25 cellular contexts compared by ENCODE assay signal in the genomic region with DNA sequence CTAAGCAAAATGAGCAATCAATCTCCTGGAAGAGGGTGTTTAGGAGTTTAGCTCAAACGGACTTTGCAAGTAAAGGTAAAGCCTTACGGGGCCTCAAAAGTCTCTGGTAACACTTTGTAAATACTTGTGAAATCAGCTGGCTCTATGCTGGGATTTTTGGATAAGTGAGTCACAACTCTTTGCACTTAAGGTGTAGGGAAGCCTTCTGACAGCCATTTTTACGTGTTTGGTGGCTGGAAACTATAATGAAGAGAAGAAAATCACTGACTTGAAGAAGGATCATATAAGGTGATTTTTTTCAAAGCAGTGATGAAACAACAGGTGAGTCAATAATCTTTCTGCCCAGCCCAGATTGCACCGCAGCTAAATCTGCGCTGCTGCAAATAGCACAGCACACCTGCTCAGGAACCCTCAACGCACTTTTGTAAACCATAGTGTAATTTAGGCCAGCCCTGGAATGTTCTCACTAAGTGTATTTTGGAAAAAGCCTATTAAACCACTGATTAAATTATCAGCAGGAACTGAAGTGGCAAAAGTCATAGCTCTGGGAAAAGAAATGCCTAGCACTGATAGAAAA.
DNase-seq lines count a peak whose midpoint lies in the region; FAIRE-seq and TF ChIP-seq lines count a peak whose summit lies in the region.
"Had no signal": no experiment of that assay in that cellular context is flagged by ENCODE, and none has a peak within 500 bp of the region (broad histone marks: within the 10 kb centered on the region; RNA-seq: fewer than 3 reads in every experiment).

No MANE protein-coding gene starts in this region.

- peaks cover 53% of the 10 kb centered on the region for H3K4me1 Mint-ChIP-seq in mesothelial cell of epicardium
- H3K4me1 Mint-ChIP-seq: neural progenitor cell had no signal

- H3F3A ChIP-seq in MM.1S (ENCODE audit: insufficient read depth, low read length) = peaks cover 19% of the 10 kb centered on the region; the same call in 1 of the 2 replicates

- H3K9me3 Mint-ChIP-seq in mesothelial cell of epicardium = peaks cover 9% of the 10 kb centered on the region

- FAIRE-seq in urothelium cell line (lab: Jason Lieb, UNC) = no peak
- FAIRE-seq: islet of Langerhans, K562 had no signal

- peak overlapping the region; percentile 2 for H3K27ac Mint-ChIP-seq in mesothelial cell of epicardium
- H3K27ac Mint-ChIP-seq: activated T-cell treated with anti-CD3 and anti-CD28 coated beads, Interleukin-2, amount 50 U/mL, for 24 hours; effector memory CD8-positive, alpha-beta T cell; neural progenitor cell; stimulated activated naive CD8-positive, alpha-beta T cell treated with anti-CD3 and anti-CD28 coated beads, Interleukin-15, Interleukin-2, amounts not matched to agents 100 ng/mL and 50 ng/mL, for 24 hours had no signal

- H3K4me2 ChIP-seq in MM.1S (ENCODE audit: low read depth, low read length) = peak overlapping the region; percentile 66
- H3K4me2 ChIP-seq: neural progenitor cell had no signal

- H3K79me2 ChIP-seq in MM.1S (ENCODE audit: low read length) = no peaks in the 10 kb centered on the region

- H3K27ac ChIP-seq in MM.1S (ENCODE audit: low read length) = peak overlapping the region; percentile 87
- H3K27ac ChIP-seq: 22Rv1, colonic mucosa, gastroesophageal sphincter, neural progenitor cell had no signal

- no peak overlapping the region for H3K4me3 Mint-ChIP-seq in mesothelial cell of epicardium
- H3K4me3 Mint-ChIP-seq: activated T-cell treated with anti-CD3 and anti-CD28 coated beads, Interleukin-2, amount 50 U/mL, for 24 hours; brain; CD4-positive, CD25-positive, alpha-beta regulatory T cell; effector memory CD8-positive, alpha-beta T cell; neural progenitor cell; stimulated activated naive CD8-positive, alpha-beta T cell treated with anti-CD3 and anti-CD28 coated beads, Interleukin-15, Interleukin-2, amounts not matched to agents 100 ng/mL and 50 ng/mL, for 24 hours had no signal

- H3K9ac ChIP-seq in MM.1S (ENCODE audit: low read length) = peak overlapping the region; percentile 45
- H3K9ac ChIP-seq: neural progenitor cell had no signal

- H3K4me1 ChIP-seq in MM.1S (ENCODE audit: low read length) = peaks cover 43% of the 10 kb centered on the region
- H3K4me1 ChIP-seq: colonic mucosa, gastroesophageal sphincter, neural progenitor cell had no signal

- TF ChIP-seq CTCF in MM.1S (IDR thresholded peaks at IDR 0.05; ENCODE audit: low read length) = no peak
- no peak for TF ChIP-seq CTCF in mesothelial cell of epicardium (IDR thresholded peaks at IDR 0.05; ENCODE audit: unreplicated experiment)

- H3K36me3 Mint-ChIP-seq in mesothelial cell of epicardium = peaks cover 7% of the 10 kb centered on the region

- no peak overlapping the region; the same call in 1 of the 2 replicates for H3K4me3 ChIP-seq in MM.1S (ENCODE audit: low read length)
- H3K4me3 ChIP-seq: colonic mucosa, gastroesophageal sphincter, K562, neural progenitor cell had no signal

- H3K9me3 ChIP-seq in MM.1S (replicated peaks; ENCODE audit: insufficient read depth, low read length) = no peaks in the 10 kb centered on the region
- H3K9me3 ChIP-seq: colonic mucosa, gastroesophageal sphincter had no signal

- no peaks in the 10 kb centered on the region for H3K27me3 ChIP-seq in MM.1S (replicated peaks; ENCODE audit: insufficient read depth, low read length)
- H3K27me3 ChIP-seq: colonic mucosa, gastroesophageal sphincter, neural progenitor cell had no signal

- no peaks in the 10 kb centered on the region for H3K36me3 ChIP-seq in MM.1S (replicated peaks; ENCODE audit: insufficient read depth, low read length)
- H3K36me3 ChIP-seq: colonic mucosa, gastroesophageal sphincter, neural progenitor cell had no signal

- peak overlapping the region; percentile 55 for H2AFZ ChIP-seq in MM.1S (ENCODE audit: low read length)
- H2AFZ ChIP-seq: neural progenitor cell had no signal

- H4K20me1 ChIP-seq in MM.1S (ENCODE audit: insufficient read depth, low read length) = no peaks in the 10 kb centered on the region

- no peaks in the 10 kb centered on the region for H3K27me3 Mint-ChIP-seq in mesothelial cell of epicardium (ENCODE audit: low read depth)
- H3K27me3 Mint-ChIP-seq: brain had no signal

- no peaks in the 10 kb centered on the region for H3K9me2 ChIP-seq in MM.1S (replicated peaks; ENCODE audit: insufficient read depth, low read length)

- DNase-seq in DMS153 (lab: John Stamatoyannopoulos, UW) = peak; percentile 8
- DNase-seq in DMS153 treated with DMSO at 0.1 percent for 48 hours (lab: John Stamatoyannopoulos, UW; ENCODE audit: unreplicated experiment) = no peak
- DNase-seq in MM.1S = peak; percentile 71
- peak; percentile 73 for DNase-seq in cerebellar cortex (ENCODE audit: low spot score)
- no peak for DNase-seq in mesothelial cell of epicardium (ENCODE audit: low spot score in 2 of 2, unreplicated experiment in 2 of 2)
- no peak for DNase-seq in urothelium cell line (ENCODE audit: low spot score)
- no peak for DNase-seq in cerebellar nuclear complex (lab: John Stamatoyannopoulos, UW)
- DNase-seq in globus pallidus (ENCODE audit: low spot score) = no peak
- DNase-seq: activated CD8-positive, alpha-beta memory T cell treated with anti-CD3 and anti-CD28 coated beads for 24 hours; activated gamma-delta T cell treated with Interleukin-2 at 50 U/mL for 16 hours; activated T-cell treated with anti-CD3 and anti-CD28 coated beads, Interleukin-2, amount 50 U/mL, for 24 hours; CD4-positive, CD25-positive, alpha-beta regulatory T cell; colonic mucosa; effector memory CD8-positive, alpha-beta T cell; NCI-H1436 treated with DMSO at 0.1 percent for 48 hours; NCI-H226; posterior cingulate gyrus; T-helper 2 cell had no signal

Comparison
In these comparisons a context has a peak if more than half of its experiments do, and no peak if none do; other contexts are left out.
1. DNase-seq: peak in DMS153 (single experiment), MM.1S (single experiment) and cerebellar cortex (single experiment); none in DMS153 treated with DMSO at 0.1 percent for 48 hours (single experiment), mesothelial cell of epicardium (0 of 2), urothelium cell line (single experiment), cerebellar nuclear complex (0 of 2) and globus pallidus (single experiment).